8 cellular contexts compared by ENCODE assay signal in genomic region chr5:171387255-171387969, GRCh38. TPM values are rescaled to one million over a fixed set of nuclear protein-coding genes. Genes with fewer than 3 reads are reported as not detected.
A peak's percentile ranks its signal among the peaks of the same experiment; 100 is the strongest.
DNase-seq lines count a peak whose midpoint lies in the region; ATAC-seq and TF ChIP-seq lines count a peak whose summit lies in the region.

Gene NPM1 (plus strand): TSS chr5:171387849. CDS start chr5:171387949, 100 bp downstream.

- no peaks in the 10 kb centered on the region for H3K27me3 ChIP-seq in KMS-11 (ENCODE audit: insufficient read depth, low read depth)
- no peaks in the 10 kb centered on the region for H3K27me3 ChIP-seq in Peyer's patch
- no peaks in the 10 kb centered on the region for H3K27me3 ChIP-seq in muscle layer of colon (ENCODE audit: control insufficient read depth in 1 of 2, insufficient read depth in 2 of 2, low read length in 2 of 2)

- H3K4me1 ChIP-seq in KMS-11 (ENCODE audit: low read depth, poor library complexity, severe bottlenecking): peaks cover 30% of the 10 kb centered on the region
- peaks cover 0 to 21% (median 6%) of the 10 kb centered on the region in 4 donors for H3K4me1 ChIP-seq in Peyer's patch
- H3K4me1 ChIP-seq in muscle layer of colon (ENCODE audit: insufficient read depth, low read length): peaks cover 13% of the 10 kb centered on the region

- TF ChIP-seq POLR2A in Peyer's patch (IDR thresholded peaks at IDR 0.05): peak; percentile 88 to 93

- peaks cover 22% of the 10 kb centered on the region; the same call in 1 of the 2 replicates for H3K36me3 ChIP-seq in KMS-11 (ENCODE audit: insufficient read depth)
- H3K36me3 ChIP-seq in Peyer's patch: peaks cover 0 to 12% (median 0%) of the 10 kb centered on the region in 3 donors
- H3K36me3 ChIP-seq in muscle layer of colon (ENCODE audit: insufficient read depth, low read length): peaks cover 10% of the 10 kb centered on the region

- H3K9me3 ChIP-seq in Peyer's patch: no peaks in the 10 kb centered on the region
- no peaks in the 10 kb centered on the region for H3K9me3 ChIP-seq in muscle layer of colon (ENCODE audit: low read length)

- peak; percentile 98 for DNase-seq in DMS53 treated with DMSO at 0.1 percent for 48 hours (lab: John Stamatoyannopoulos, UW; ENCODE audit: unreplicated experiment)
- DNase-seq in Peyer's patch: peak; percentile 94 to 98 (median 98)
- DNase-seq in activated T-cell treated with anti-CD3 and anti-CD28 coated beads, Interleukin-2, amount 50 U/mL, for 48 hours: peak; percentile 97 to 98
- DNase-seq in stimulated activated CD8-positive, alpha-beta memory T cell treated with anti-CD3 and anti-CD28 coated beads, Interleukin-7, amount 100 ng/mL, for 24 hours (ENCODE audit: low read depth): peak; percentile 90

- TF ChIP-seq CTCF in KMS-11 (conservative IDR thresholded peaks at IDR 0.05; ENCODE audit: low read depth, low read length): no peak
- TF ChIP-seq CTCF in Peyer's patch (IDR thresholded peaks at IDR 0.05): no peak

- peak within 1 kb of the TSS; percentile 83 for H3K4me2 ChIP-seq in KMS-11

- peaks cover 39% of the 10 kb centered on the region for H4K20me1 ChIP-seq in KMS-11 (ENCODE audit: insufficient read depth)

- ATAC-seq in GM21737 (IDR thresholded peaks at IDR 0.05; ENCODE audit: unreplicated experiment) (peak; percentile 79), esophagus mucosa (peak; percentile 99)

- peaks cover 48% of the 10 kb centered on the region for H3K79me2 ChIP-seq in KMS-11 (ENCODE audit: insufficient read depth, low read depth)

- H2AFZ ChIP-seq in KMS-11 (ENCODE audit: low read depth): peak within 1 kb of the TSS; percentile 63

- H3K4me3 ChIP-seq in KMS-11 (IDR thresholded peaks at IDR 0.05; ENCODE audit: insufficient read depth, low read depth, low read length): no peak within 1 kb of the TSS
- peak within 1 kb of the TSS; percentile 67 to 96 (median 90) for H3K4me3 ChIP-seq in Peyer's patch
- peak within 1 kb of the TSS; percentile 47 to 94 for H3K4me3 ChIP-seq in muscle layer of colon (ENCODE audit: low read depth in 1 of 2, low read length in 2 of 2)

- H3K27ac ChIP-seq in KMS-11 (peak within 1 kb of the TSS; percentile 74), Peyer's patch (peak within 1 kb of the TSS; percentile 83 to 95 (median 89)), muscle layer of colon (ENCODE audit: low read depth, low read length) (peak within 1 kb of the TSS; percentile 71)

- peak within 1 kb of the TSS; percentile 97 for H3K9ac ChIP-seq in KMS-11
- H3K9ac ChIP-seq in muscle layer of colon (ENCODE audit: low read length): peak within 1 kb of the TSS; percentile 85

RNA-seq across cellular contexts. Expression of gene NPM1, which starts in this region (rescaled TPM):
- total RNA-seq in Peyer's patch (100 to 1,000 TPM; 167 to 468 (median 197) TPM), esophagus mucosa (922 TPM)
